In genomic region chr5:112418412-112419049, GRCh38 we compare ENCODE assay signal across 9 cellular contexts. TPM values are rescaled to one million over a fixed set of nuclear protein-coding genes. Genes with fewer than 3 reads are reported as not detected.
A peak's percentile ranks its signal among the peaks of the same experiment; 100 is the strongest.
DNase-seq lines count a peak whose midpoint lies in the region; ATAC-seq and TF ChIP-seq lines count a peak whose summit lies in the region.
"Had no signal": no experiment of that assay in that cellular context is flagged by ENCODE, and none has a peak within 500 bp of the region (broad histone marks: within the 10 kb centered on the region; RNA-seq: fewer than 3 reads in every experiment).

No MANE protein-coding gene starts in this region.

- TF ChIP-seq CTCF in cardiac muscle cell (IDR thresholded peaks at IDR 0.05; ENCODE audit: low read depth, low read length) (no peak), retinal pigment epithelial cell (conservative IDR thresholded peaks at IDR 0.05; ENCODE audit: low read depth, low read length) (no peak)

- peaks cover 29% of the 10 kb centered on the region for H3K27me3 ChIP-seq in cardiac muscle cell

- H3K4me3 ChIP-seq in cardiac muscle cell, result peak overlapping the region; percentile 86
- H3K4me3 ChIP-seq in retinal pigment epithelial cell (ENCODE audit: low read length), result peak overlapping the region; percentile 83

- DNase-seq in NOMO-1 treated with DMSO at 0.1 percent for 48 hours (lab: John Stamatoyannopoulos, UW; ENCODE audit: unreplicated experiment) (peak; percentile 11), NOMO-1 treated with dmso at 0.1 percent for 144 hours (lab: John Stamatoyannopoulos, UW; ENCODE audit: unreplicated experiment) (no peak), cardiac muscle cell (ENCODE audit: low read depth in 1 of 2, low spot score in 1 of 2) (peak in 1 of 2 donors; percentile 7), retinal pigment epithelial cell (ENCODE audit: low read depth) (no peak), NCI-H446 (lab: John Stamatoyannopoulos, UW) (no peak)
- peak; percentile 2 to 3 for DNase-seq in activated CD4-positive, alpha-beta T cell treated with anti-CD3 and anti-CD28 coated beads, Interleukin-2, amount 50 U/mL, for 48 hours

- no peak for ATAC-seq in GM19324 (IDR thresholded peaks at IDR 0.05; ENCODE audit: low FRiP score, unreplicated experiment)
- no peak for ATAC-seq in HG02798 (IDR thresholded peaks at IDR 0.05; ENCODE audit: poor library complexity, unreplicated experiment)

- peaks cover 9% of the 10 kb centered on the region for H3K4me1 ChIP-seq in cardiac muscle cell (ENCODE audit: low read depth)

- no peaks in the 10 kb centered on the region for H3K9me3 ChIP-seq in cardiac muscle cell (ENCODE audit: low read depth)

- H3K36me3 ChIP-seq in cardiac muscle cell, result no peaks in the 10 kb centered on the region

- H3K27ac ChIP-seq in cardiac muscle cell, result no peak overlapping the region
- H3K27ac ChIP-seq: C4-2B had no signal

RNA-seq across cellular contexts. Expression of gene EPB41L4A, which starts 0.5 kb away (rescaled TPM):
- 8.2 and 10.5 TPM in 2 replicates for total RNA-seq in cardiac muscle cell
- polyA plus RNA-seq in cardiac muscle cell, result 14.4 and 15.6 TPM in 2 replicates

Comparison
In these comparisons a context has a peak if more than half of its experiments do, and no peak if none do; other contexts are left out.
1. DNase-seq: peak in NOMO-1 treated with DMSO at 0.1 percent for 48 hours (single experiment) and activated CD4-positive, alpha-beta T cell treated with anti-CD3 and anti-CD28 coated beads, Interleukin-2, amount 50 U/mL, for 48 hours (2 of 2); none in NOMO-1 treated with dmso at 0.1 percent for 144 hours (single experiment), retinal pigment epithelial cell (single experiment) and NCI-H446 (0 of 2).